In the genomic region with DNA sequence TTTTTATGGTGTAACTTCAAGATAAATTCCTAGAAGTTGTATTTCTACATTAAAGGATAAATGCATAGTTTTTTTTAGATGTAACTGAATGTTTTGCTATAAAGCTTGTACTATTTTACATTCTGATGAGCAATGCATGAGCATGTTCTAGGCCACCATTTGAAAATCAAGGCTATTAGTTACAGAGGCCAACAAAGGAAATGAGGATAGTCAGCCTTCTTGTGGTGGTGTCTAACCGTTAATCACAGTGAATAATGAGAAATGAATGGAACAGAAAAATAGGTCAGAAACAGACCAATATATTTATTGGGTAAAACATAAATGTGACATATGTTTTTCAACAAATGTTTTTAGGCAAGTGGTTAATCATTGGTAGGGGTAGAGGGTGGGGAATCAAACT, we compare ENCODE assay signal across 36 cellular contexts.
"Had no signal": no experiment of that assay in that cellular context is flagged by ENCODE, and none has a peak within 500 bp of the region (broad histone marks: within the 10 kb centered on the region; RNA-seq: fewer than 3 reads in every experiment).

No MANE protein-coding gene starts in this region.

- FAIRE-seq: colon, endometrium, endothelial cell of umbilical vein had no signal

- H3K4me1 ChIP-seq: ascending aorta, breast epithelium, esophagus squamous epithelium, foreskin keratinocyte, gastrocnemius medialis, heart left ventricle had no signal

- H3K9me3 ChIP-seq: gastrocnemius medialis had no signal

- H3K27ac Mint-ChIP-seq: activated CD4-positive, alpha-beta memory T cell treated with anti-CD3 and anti-CD28 coated beads, Interleukin-2, amount 10 ng/mL, durations not matched to agents 7 days and 5 days; activated CD4-positive, alpha-beta T cell treated with anti-CD3 and anti-CD28 coated beads, Interleukin-2, amount 10 ng/mL, durations not matched to agents 7 days and 5 days; activated naive CD4-positive, alpha-beta T cell treated with anti-CD3 and anti-CD28 coated beads, Interleukin-2, amount 10 ng/mL, durations not matched to agents 7 days and 5 days; activated naive CD4-positive, alpha-beta T cell treated with anti-CD3 and anti-CD28 coated beads, Interleukin-2, amount 50 U/mL, for 72 hours; activated naive CD8-positive, alpha-beta T cell treated with anti-CD3 and anti-CD28 coated beads, Interleukin-2, amount 10 ng/mL, durations not matched to agents 7 days and 5 days; activated T-cell treated with anti-CD3 and anti-CD28 coated beads, Interleukin-2, amount 50 U/mL, for 24 hours; activated T-cell treated with anti-CD3 and anti-CD28 coated beads, Interleukin-2, amount 50 U/mL, for 72 hours; brain; T-helper 17 cell; T-helper 2 cell treated with Interferon-gamma antibody and Interleukin-4, amounts not matched to agents 5 μg/mL and 100 μg/mL, for 36 hours; WTC11 had no signal

- H3K4me3 Mint-ChIP-seq: activated CD4-positive, alpha-beta memory T cell treated with anti-CD3 and anti-CD28 coated beads, Interleukin-2, amount 10 ng/mL, durations not matched to agents 7 days and 5 days; activated CD4-positive, alpha-beta T cell treated with anti-CD3 and anti-CD28 coated beads, Interleukin-2, amount 10 ng/mL, durations not matched to agents 7 days and 5 days; activated naive CD4-positive, alpha-beta T cell treated with anti-CD3 and anti-CD28 coated beads, Interleukin-2, amount 10 ng/mL, durations not matched to agents 7 days and 5 days; activated naive CD8-positive, alpha-beta T cell treated with anti-CD3 and anti-CD28 coated beads, Interleukin-2, amount 10 ng/mL, durations not matched to agents 7 days and 5 days; activated T-cell treated with anti-CD3 and anti-CD28 coated beads, Interleukin-2, amount 50 U/mL, for 24 hours; activated T-cell treated with anti-CD3 and anti-CD28 coated beads, Interleukin-2, amount 50 U/mL, for 72 hours; brain; central memory CD8-positive, alpha-beta T cell; T-helper 17 cell; T-helper 2 cell treated with Interferon-gamma antibody and Interleukin-4, amounts not matched to agents 5 μg/mL and 100 μg/mL, for 36 hours; WTC11 had no signal

- DNase-seq: activated CD4-positive, alpha-beta memory T cell treated with anti-CD3 and anti-CD28 coated beads, Interleukin-2, amount 10 ng/mL, durations not matched to agents 7 days and 5 days; activated CD4-positive, alpha-beta T cell treated with anti-CD3 and anti-CD28 coated beads for 1 hour; activated CD4-positive, alpha-beta T cell treated with anti-CD3 and anti-CD28 coated beads for 4 hours; activated CD4-positive, alpha-beta T cell treated with anti-CD3 and anti-CD28 coated beads, Interleukin-2, amount 10 ng/mL, durations not matched to agents 7 days and 5 days; activated CD4-positive, alpha-beta T cell treated with anti-CD3 and anti-CD28 coated beads, Interleukin-2, amount 50 U/mL, for 4 hours; activated CD8-positive, alpha-beta memory T cell treated with anti-CD3 and anti-CD28 coated beads, Interleukin-2, amount 50 U/mL, for 48 hours; activated gamma-delta T cell; activated naive CD4-positive, alpha-beta T cell; activated naive CD4-positive, alpha-beta T cell treated with anti-CD3 and anti-CD28 coated beads, Interleukin-2, amount 10 ng/mL, durations not matched to agents 7 days and 5 days; activated naive CD8-positive, alpha-beta T cell treated with anti-CD3 and anti-CD28 coated beads, Interleukin-2, amount 10 ng/mL, durations not matched to agents 7 days and 5 days; activated T-cell treated with anti-CD3 and anti-CD28 coated beads for 4 hours; activated T-cell treated with anti-CD3 and anti-CD28 coated beads, Interleukin-2, amount 50 U/mL, for 24 hours; activated T-cell treated with anti-CD3 and anti-CD28 coated beads, Interleukin-2, amount 50 U/mL, for 72 hours; cortex of kidney; dermis blood vessel endothelial cell; effector CD4-positive, alpha-beta T cell; esophagus squamous epithelium; foreskin keratinocyte; gastrocnemius medialis; glutamatergic neuron; heart left ventricle; hypothalamus; T-helper 17 cell; T1000 had no signal

- H3K27ac ChIP-seq: ascending aorta, breast epithelium, epithelial cell of prostate, esophagus squamous epithelium, foreskin keratinocyte, gastrocnemius medialis, heart left ventricle, VCaP had no signal

- H3K36me3 Mint-ChIP-seq: activated naive CD4-positive, alpha-beta T cell treated with anti-CD3 and anti-CD28 coated beads, Interleukin-2, amount 10 ng/mL, durations not matched to agents 7 days and 5 days; activated naive CD8-positive, alpha-beta T cell treated with anti-CD3 and anti-CD28 coated beads, Interleukin-2, amount 10 ng/mL, durations not matched to agents 7 days and 5 days; brain; WTC11 had no signal

- H3K4me1 Mint-ChIP-seq: activated CD4-positive, alpha-beta memory T cell treated with anti-CD3 and anti-CD28 coated beads, Interleukin-2, amount 10 ng/mL, durations not matched to agents 7 days and 5 days; activated CD4-positive, alpha-beta T cell treated with anti-CD3 and anti-CD28 coated beads, Interleukin-2, amount 10 ng/mL, durations not matched to agents 7 days and 5 days; activated naive CD4-positive, alpha-beta T cell treated with anti-CD3 and anti-CD28 coated beads, Interleukin-2, amount 10 ng/mL, durations not matched to agents 7 days and 5 days; activated naive CD8-positive, alpha-beta T cell treated with anti-CD3 and anti-CD28 coated beads, Interleukin-2, amount 10 ng/mL, durations not matched to agents 7 days and 5 days; brain; central memory CD8-positive, alpha-beta T cell; T-helper 17 cell had no signal

- H3K4me3 ChIP-seq: ascending aorta, breast epithelium, esophagus squamous epithelium, gastrocnemius medialis, heart left ventricle had no signal

- H3K27me3 Mint-ChIP-seq: activated CD4-positive, alpha-beta memory T cell treated with anti-CD3 and anti-CD28 coated beads, Interleukin-2, amount 10 ng/mL, durations not matched to agents 7 days and 5 days; activated naive CD4-positive, alpha-beta T cell treated with anti-CD3 and anti-CD28 coated beads, Interleukin-2, amount 10 ng/mL, durations not matched to agents 7 days and 5 days; activated naive CD8-positive, alpha-beta T cell treated with anti-CD3 and anti-CD28 coated beads, Interleukin-2, amount 10 ng/mL, durations not matched to agents 7 days and 5 days; activated T-cell treated with anti-CD3 and anti-CD28 coated beads, Interleukin-2, amount 50 U/mL, for 24 hours; brain; central memory CD8-positive, alpha-beta T cell had no signal

- H3K36me3 ChIP-seq: ascending aorta, breast epithelium, esophagus squamous epithelium, gastrocnemius medialis, heart left ventricle had no signal

- ATAC-seq: activated naive CD4-positive, alpha-beta T cell treated with anti-CD3 and anti-CD28 coated beads, Interleukin-2, amount 50 U/mL, for 72 hours; activated T-cell treated with anti-CD3 and anti-CD28 coated beads, Interleukin-2, amount 50 U/mL, for 72 hours; foreskin keratinocyte; gastrocnemius medialis; heart left ventricle; T-helper 17 cell; WTC11 had no signal

- H3K27me3 ChIP-seq: ascending aorta, breast epithelium, esophagus squamous epithelium, gastrocnemius medialis, heart left ventricle had no signal
